8 cellular contexts compared by ENCODE assay signal in genomic region chr3:134211797-134212196, GRCh38. TPM values are rescaled to one million over a fixed set of nuclear protein-coding genes. Genes with fewer than 3 reads are reported as not detected.
DNase-seq lines count a peak whose midpoint lies in the region; ATAC-seq and TF ChIP-seq lines count a peak whose summit lies in the region.

No MANE protein-coding gene starts in this region.

- peaks cover 6% of the 10 kb centered on the region for H3K79me2 ChIP-seq in neural progenitor cell (ENCODE audit: low read depth)

- H3K9me3 Mint-ChIP-seq in neural progenitor cell: no peaks in the 10 kb centered on the region

- H3K27me3 Mint-ChIP-seq in neural progenitor cell (ENCODE audit: insufficient read depth, low read depth): peaks cover 8% of the 10 kb centered on the region

- DNase-seq in EH (ENCODE audit: low read depth) (peak; percentile 69), HL-60 (ENCODE audit: low read depth in 1 of 2, low spot score in 1 of 2) (peak in 1 of 2 experiments; percentile 49), RKO (ENCODE audit: low spot score) (peak; percentile 40), neural progenitor cell (ENCODE audit: low spot score) (peak; percentile 60), cortex of kidney (lab: John Stamatoyannopoulos, UW) (no peak), C1 segment of cervical spinal cord (lab: John Stamatoyannopoulos, UW) (no peak)

- no peak overlapping the region for H3K4me2 ChIP-seq in neural progenitor cell

- H3K4me1 ChIP-seq in neural progenitor cell: peaks cover 6% of the 10 kb centered on the region

- H2AFZ ChIP-seq in neural progenitor cell (replicated peaks): no peak overlapping the region

- H3F3A ChIP-seq in neural progenitor cell (ENCODE audit: low read depth): peaks cover 8% of the 10 kb centered on the region

- TF ChIP-seq CTCF in HL-60 (IDR thresholded peaks at IDR 0.05; ENCODE audit: insufficient read depth, low read length): peak; percentile 64
- TF ChIP-seq CTCF in neural progenitor cell (IDR thresholded peaks at IDR 0.05): peak; percentile 71

- H3K27ac ChIP-seq in HL-60 (replicated peaks): no peak overlapping the region
- H3K27ac ChIP-seq in neural progenitor cell: no peak overlapping the region

- peaks cover 10% of the 10 kb centered on the region for H3K36me3 ChIP-seq in neural progenitor cell

- peaks cover 9% of the 10 kb centered on the region for H3K36me3 Mint-ChIP-seq in neural progenitor cell

- no peak overlapping the region for H3K9ac ChIP-seq in neural progenitor cell

- no peak overlapping the region for H3K4me3 Mint-ChIP-seq in neural progenitor cell

- no peak overlapping the region for H3K4me3 ChIP-seq in HL-60 (replicated peaks; ENCODE audit: insufficient read depth, low read length)
- H3K4me3 ChIP-seq in neural progenitor cell: no peak overlapping the region

- H3K27me3 ChIP-seq in HL-60 (ENCODE audit: insufficient read depth, poor library complexity, severe bottlenecking) (no peaks in the 10 kb centered on the region), neural progenitor cell (no peaks in the 10 kb centered on the region)

- peak; percentile 59 for ATAC-seq in GM19452 (IDR thresholded peaks at IDR 0.05; ENCODE audit: unreplicated experiment)
- peak; percentile 58 for ATAC-seq in esophagus mucosa

- no peak overlapping the region for H3K27ac Mint-ChIP-seq in neural progenitor cell

- peaks cover 29% of the 10 kb centered on the region for H4K20me1 ChIP-seq in neural progenitor cell (ENCODE audit: low read depth)

- H3K4me1 Mint-ChIP-seq in neural progenitor cell: no peaks in the 10 kb centered on the region

- H3K9me3 ChIP-seq in neural progenitor cell (ENCODE audit: low read depth): no peaks in the 10 kb centered on the region

RNA-seq across cellular contexts. Expression of gene RYK, which starts 38.9 kb away (rescaled TPM):
- total RNA-seq in esophagus mucosa: 32.2 TPM
- total RNA-seq in neural progenitor cell (ENCODE audit: low replicate concordance): 99.5 and 134 TPM in 2 replicates

Comparison
In these comparisons a context has a peak if more than half of its experiments do, and no peak if none do; other contexts are left out.
1. DNase-seq: peak in EH (single experiment), RKO (single experiment) and neural progenitor cell (single experiment); none in cortex of kidney (single experiment) and C1 segment of cervical spinal cord (0 of 14).